ENCODE assay signal across 9 cellular contexts in genomic region chr12:27185234-27186045, GRCh38. TPM values are rescaled to one million over a fixed set of nuclear protein-coding genes. Genes with fewer than 3 reads are reported as not detected.
A peak's percentile ranks its signal among the peaks of the same experiment; 100 is the strongest.
DNase-seq lines count a peak whose midpoint lies in the region; ATAC-seq and TF ChIP-seq lines count a peak whose summit lies in the region.
"Had no signal": no experiment of that assay in that cellular context is flagged by ENCODE, and none has a peak within 500 bp of the region (broad histone marks: within the 10 kb centered on the region; RNA-seq: fewer than 3 reads in every experiment).

No MANE protein-coding gene starts in this region.

- H3K27ac ChIP-seq in muscle layer of colon (ENCODE audit: low read depth, low read length), result peak overlapping the region; percentile 28
- H3K27ac ChIP-seq: neutrophil had no signal

- no peak overlapping the region for H3K4me3 Mint-ChIP-seq in activated T-cell treated with anti-CD3 and anti-CD28 coated beads, Interleukin-2, amount 50 U/mL, for 4 hours
- H3K4me3 Mint-ChIP-seq in type B pancreatic cell, result no peak overlapping the region

- H3K27me3 Mint-ChIP-seq in activated T-cell treated with anti-CD3 and anti-CD28 coated beads, Interleukin-2, amount 50 U/mL, for 4 hours (ENCODE audit: low read depth), result no peaks in the 10 kb centered on the region
- no peaks in the 10 kb centered on the region for H3K27me3 Mint-ChIP-seq in type B pancreatic cell

- peak; percentile 76 to 84 for ATAC-seq in activated CD4-positive, CD25-positive, alpha-beta regulatory T cell treated with anti-CD3 and anti-CD28 coated beads, Interleukin-2, amount 50 U/mL, for 24 hours
- ATAC-seq in HG03097 (IDR thresholded peaks at IDR 0.05; ENCODE audit: low FRiP score, unreplicated experiment), result peak; percentile 85
- peak; percentile 80 for ATAC-seq in activated T-cell treated with anti-CD3 and anti-CD28 coated beads, Interleukin-2, amount 50 U/mL, for 4 hours

- no peak for TF ChIP-seq CTCF in type B pancreatic cell (conservative IDR thresholded peaks at IDR 0.05)

- peaks cover 12% of the 10 kb centered on the region for H3K4me1 Mint-ChIP-seq in activated T-cell treated with anti-CD3 and anti-CD28 coated beads, Interleukin-2, amount 50 U/mL, for 4 hours (ENCODE audit: low read depth)
- no peaks in the 10 kb centered on the region for H3K4me1 Mint-ChIP-seq in type B pancreatic cell (ENCODE audit: unreplicated experiment)

- H3K36me3 ChIP-seq in muscle layer of colon (ENCODE audit: insufficient read depth, low read length), result no peaks in the 10 kb centered on the region
- H3K36me3 ChIP-seq: neutrophil had no signal

- H3K9ac ChIP-seq in muscle layer of colon (ENCODE audit: low read length), result no peak overlapping the region

- no peaks in the 10 kb centered on the region for H3K9me3 Mint-ChIP-seq in activated T-cell treated with anti-CD3 and anti-CD28 coated beads, Interleukin-2, amount 50 U/mL, for 4 hours
- no peaks in the 10 kb centered on the region for H3K9me3 Mint-ChIP-seq in type B pancreatic cell

- H3K4me1 ChIP-seq in muscle layer of colon (ENCODE audit: insufficient read depth, low read length), result peaks cover 32% of the 10 kb centered on the region

- no peaks in the 10 kb centered on the region for H3K9me3 ChIP-seq in muscle layer of colon (ENCODE audit: low read length)
- H3K9me3 ChIP-seq: neutrophil had no signal

- no peaks in the 10 kb centered on the region for H3K27me3 ChIP-seq in muscle layer of colon (ENCODE audit: control insufficient read depth in 1 of 2, insufficient read depth in 2 of 2, low read length in 2 of 2)
- H3K27me3 ChIP-seq: neutrophil had no signal

- H3K36me3 Mint-ChIP-seq in activated T-cell treated with anti-CD3 and anti-CD28 coated beads, Interleukin-2, amount 50 U/mL, for 4 hours (ENCODE audit: insufficient read depth), result peaks cover 2% of the 10 kb centered on the region
- H3K36me3 Mint-ChIP-seq in type B pancreatic cell, result peaks cover 8% of the 10 kb centered on the region

- H3K4me3 ChIP-seq in muscle layer of colon (ENCODE audit: low read depth in 1 of 2, low read length in 2 of 2), result no peak overlapping the region

- H3K27ac Mint-ChIP-seq in type B pancreatic cell, result no peak overlapping the region

- no peak for DNase-seq in activated CD4-positive, CD25-positive, alpha-beta regulatory T cell treated with anti-CD3 and anti-CD28 coated beads, Interleukin-2, amount 50 U/mL, for 72 hours
- no peak for DNase-seq in activated T-cell treated with anti-CD3 and anti-CD28 coated beads, Interleukin-2, amount 50 U/mL, for 4 hours
- DNase-seq in type B pancreatic cell (ENCODE audit: extremely low spot score, unreplicated experiment), result no peak
- no peak for DNase-seq in NCI-H1436 (lab: John Stamatoyannopoulos, UW)
- DNase-seq in NCI-H1930 (lab: John Stamatoyannopoulos, UW), result no peak

RNA-seq across cellular contexts. Expression of gene STK38L, which starts 58.6 kb away (rescaled TPM):
- 10 to 100 TPM; 20.0 to 22.4 (median 22.3) TPM for total RNA-seq in activated T-cell treated with anti-CD3 and anti-CD28 coated beads, Interleukin-2, amount 50 U/mL, for 4 hours
- total RNA-seq in type B pancreatic cell (ENCODE audit: low replicate concordance), result 43.1 and 75.9 TPM in 2 replicates
